Comparison of ENCODE assay signal across 16 cellular contexts in the genomic region with DNA sequence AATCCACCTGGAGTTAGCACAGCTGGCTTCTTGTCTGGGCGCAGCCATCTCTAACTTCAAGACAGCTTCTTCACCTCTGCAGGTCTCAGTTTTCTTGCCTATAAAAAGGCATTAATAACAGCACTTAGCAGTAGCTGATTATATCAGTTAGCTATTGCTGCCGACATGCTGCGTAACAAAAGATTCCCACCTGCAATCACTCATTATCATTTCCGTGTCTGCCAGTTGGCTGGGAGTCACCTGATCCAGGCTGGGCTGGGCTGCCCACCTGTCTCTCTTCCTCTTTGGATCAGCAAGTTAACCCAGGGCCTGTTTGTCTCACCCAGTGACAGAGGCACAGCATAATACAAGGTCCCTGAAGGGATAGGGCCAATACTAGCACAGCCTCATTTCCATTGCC.
DNase-seq lines count a peak whose midpoint lies in the region; ATAC-seq and TF ChIP-seq lines count a peak whose summit lies in the region.
"Had no signal": no experiment of that assay in that cellular context is flagged by ENCODE, and none has a peak within 500 bp of the region (broad histone marks: within the 10 kb centered on the region; RNA-seq: fewer than 3 reads in every experiment).

No MANE protein-coding gene starts in this region.

- H3K36me3 Mint-ChIP-seq in MCF 10A (ENCODE audit: insufficient read depth, unreplicated experiment), result peaks cover 7% of the 10 kb centered on the region
- H3K36me3 Mint-ChIP-seq in neural progenitor cell, result no peaks in the 10 kb centered on the region
- peaks cover 23% of the 10 kb centered on the region for H3K36me3 Mint-ChIP-seq in HFFc6 (ENCODE audit: low read depth)

- no TSS peak for BruUV-seq in MCF 10A (replicated peaks; lab: Mats Ljungman, UMichigan)

- H3K27ac Mint-ChIP-seq in MCF 10A (ENCODE audit: low read depth, unreplicated experiment) (no peak overlapping the region), neural progenitor cell (peak overlapping the region; percentile 38), HFFc6 (no peak overlapping the region)

- H3K27me3 ChIP-seq in breast epithelium (no peaks in the 10 kb centered on the region), neural progenitor cell (no peaks in the 10 kb centered on the region), tibial artery (no peaks in the 10 kb centered on the region)
- H3K27me3 ChIP-seq: testis had no signal

- no peak overlapping the region for H3K4me2 ChIP-seq in neural progenitor cell

- peaks cover 31% of the 10 kb centered on the region for H3K4me1 Mint-ChIP-seq in MCF 10A (ENCODE audit: insufficient read depth, unreplicated experiment)
- peaks cover 54% of the 10 kb centered on the region for H3K4me1 Mint-ChIP-seq in neural progenitor cell
- H3K4me1 Mint-ChIP-seq in HFFc6 (ENCODE audit: low read depth), result peaks cover 31% of the 10 kb centered on the region

- intact Hi-C loops in breast epithelium (cut with DNase I; ENCODE audit: low total_unique reads) (loop anchor here (10.0 kb wide), 1 partner anchor 69 kb away; no protein-coding TSS in a partner anchor), MCF 10A (cut with micrococcal nuclease) (no loop called here), tibial artery (cut with DNase I; ENCODE audit: low total_unique reads) (no loop called here)

- ATAC-seq in GM18873 (IDR thresholded peaks at IDR 0.05; ENCODE audit: low FRiP score, unreplicated experiment), result no peak
- no peak for ATAC-seq in HG03342 (IDR thresholded peaks at IDR 0.05; ENCODE audit: unreplicated experiment)
- ATAC-seq: mucosa of descending colon had no signal

- DNase-seq in breast epithelium (ENCODE audit: low spot score in 2 of 2), result no peak
- no peak for DNase-seq in MCF 10A (ENCODE audit: unreplicated experiment)
- DNase-seq in neural progenitor cell (ENCODE audit: low spot score), result no peak
- DNase-seq in tibial artery, result no peak
- DNase-seq in HFFc6, result no peak
- DNase-seq: activated CD4-positive, alpha-beta T cell treated with anti-CD3 and anti-CD28 coated beads for 48 hours; activated CD8-positive, alpha-beta memory T cell treated with anti-CD3 and anti-CD28 coated beads, Interleukin-2, amount 50 U/mL, for 4 hours; activated gamma-delta T cell treated with Interleukin-2 at 50 U/mL for 16 hours; anterior cingulate cortex; mucosa of descending colon; NCI-H1694 treated with DMSO at 0.1 percent for 48 hours; stimulated activated CD4-positive, alpha-beta T cell treated with anti-CD3 and anti-CD28 coated beads, Interleukin-2, amount 100 ng/mL, for 48 hours; testis had no signal

- H3K9me3 Mint-ChIP-seq in MCF 10A (ENCODE audit: unreplicated experiment) (peaks cover 9% of the 10 kb centered on the region), neural progenitor cell (peaks cover 19% of the 10 kb centered on the region), HFFc6 (peaks cover 21% of the 10 kb centered on the region)

- peak overlapping the region; percentile 87 to 94 for H3K27ac ChIP-seq in breast epithelium
- peak overlapping the region; percentile 99 for H3K27ac ChIP-seq in cingulate gyrus (ENCODE audit: low read depth, low read length)
- H3K27ac ChIP-seq in neural progenitor cell, result no peak overlapping the region
- peak overlapping the region; percentile 66 to 79 for H3K27ac ChIP-seq in tibial artery

- no peak overlapping the region for H2AFZ ChIP-seq in neural progenitor cell (replicated peaks)

- peaks cover 9 to 13% of the 10 kb centered on the region in 2 donors for H3K4me1 ChIP-seq in breast epithelium
- peaks cover 11% of the 10 kb centered on the region for H3K4me1 ChIP-seq in neural progenitor cell
- peaks cover 0 to 47% (median 28%) of the 10 kb centered on the region in 4 donors for H3K4me1 ChIP-seq in tibial artery

- H3K9ac ChIP-seq in neural progenitor cell, result no peak overlapping the region

- CTCF ChIA-PET in MCF 10A (lab: Yijun Ruan, JAX), result interaction anchor here (0.7 to 1.6 kb wide), 4 partner anchors 12 to 118 kb away, joined by 3 to 5 read pairs (median 3); no protein-coding TSS in a partner anchor

- H3K4me3 ChIP-seq in breast epithelium, result no peak overlapping the region
- H3K4me3 ChIP-seq in neural progenitor cell, result no peak overlapping the region
- H3K4me3 ChIP-seq in tibial artery, result no peak overlapping the region
- H3K4me3 ChIP-seq: mucosa of descending colon, testis had no signal

- H3K36me3 ChIP-seq in breast epithelium, result no peaks in the 10 kb centered on the region
- H3K36me3 ChIP-seq in neural progenitor cell, result no peaks in the 10 kb centered on the region
- H3K36me3 ChIP-seq in tibial artery, result no peaks in the 10 kb centered on the region

- H3K9me3 ChIP-seq in breast epithelium (no peaks in the 10 kb centered on the region), neural progenitor cell (ENCODE audit: low read depth) (no peaks in the 10 kb centered on the region), tibial artery (peaks cover 0 to 3% (median 0%) of the 10 kb centered on the region in 3 donors)
- H3K9me3 ChIP-seq: mucosa of descending colon, testis had no signal

- no peak for TF ChIP-seq POLR2A in breast epithelium (IDR thresholded peaks at IDR 0.05)

- TF ChIP-seq CTCF in breast epithelium (IDR thresholded peaks at IDR 0.05), result no peak
- no peak for TF ChIP-seq CTCF in MCF 10A (IDR thresholded peaks at IDR 0.05; ENCODE audit: unreplicated experiment)
- no peak for TF ChIP-seq CTCF in neural progenitor cell (IDR thresholded peaks at IDR 0.05)
- no peak for TF ChIP-seq CTCF in tibial artery (IDR thresholded peaks at IDR 0.05)
- no peak for TF ChIP-seq CTCF in HFFc6 (IDR thresholded peaks at IDR 0.05)

- H3K79me2 ChIP-seq in neural progenitor cell (ENCODE audit: low read depth), result no peaks in the 10 kb centered on the region

- H3K4me3 Mint-ChIP-seq in MCF 10A (ENCODE audit: unreplicated experiment) (no peak overlapping the region), neural progenitor cell (no peak overlapping the region), HFFc6 (no peak overlapping the region)

- POLR2A ChIA-PET in MCF 10A (lab: Yijun Ruan, JAX), result interaction anchor here (1.6 to 1.9 kb wide), 3 partner anchors 13 to 118 kb away, joined by 5 to 8 read pairs (median 6); no protein-coding TSS in a partner anchor

- H4K20me1 ChIP-seq in neural progenitor cell (ENCODE audit: low read depth), result no peaks in the 10 kb centered on the region

- H3F3A ChIP-seq in neural progenitor cell (ENCODE audit: low read depth), result peaks cover 19% of the 10 kb centered on the region

- H3K27me3 Mint-ChIP-seq in MCF 10A (ENCODE audit: insufficient read depth, unreplicated experiment) (no peaks in the 10 kb centered on the region), neural progenitor cell (ENCODE audit: insufficient read depth, low read depth) (peaks cover 22% of the 10 kb centered on the region), HFFc6 (ENCODE audit: insufficient read depth) (peaks cover 12% of the 10 kb centered on the region)
